ENCODE assay signal across 9 cellular contexts in the genomic region with DNA sequence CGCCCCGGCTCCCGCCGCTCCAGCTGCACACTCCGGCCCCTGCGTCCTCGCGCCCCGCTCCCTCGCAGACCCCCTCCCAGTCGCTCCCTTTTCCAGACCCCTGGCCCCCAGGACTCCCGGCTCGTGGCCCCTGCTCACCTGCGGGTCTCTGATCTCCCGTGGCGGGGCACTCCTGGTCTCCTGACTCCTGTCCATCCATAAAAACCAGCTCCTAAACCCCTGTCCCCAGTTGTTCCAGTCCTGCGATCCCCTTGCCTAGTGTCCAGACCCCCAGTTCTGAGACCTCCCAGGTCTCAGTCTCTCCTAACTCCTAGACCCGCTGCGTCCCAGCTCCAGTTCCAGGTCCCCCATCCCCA. TPM values are rescaled to one million over a fixed set of nuclear protein-coding genes. Genes with fewer than 3 reads are reported as not detected.
DNase-seq lines count a peak whose midpoint lies in the region; ATAC-seq and TF ChIP-seq lines count a peak whose summit lies in the region.
"Had no signal": no experiment of that assay in that cellular context is flagged by ENCODE, and none has a peak within 500 bp of the region (broad histone marks: within the 10 kb centered on the region; RNA-seq: fewer than 3 reads in every experiment).

No MANE protein-coding gene starts in this region.

- ATAC-seq in HG03460 (IDR thresholded peaks at IDR 0.05; ENCODE audit: unreplicated experiment), result peak; percentile 4
- ATAC-seq in mucosa of descending colon, result no peak

- peaks cover 9% of the 10 kb centered on the region for H3K4me1 ChIP-seq in mammary epithelial cell (ENCODE audit: insufficient read depth, low read length)
- H3K4me1 ChIP-seq in mucosa of descending colon (ENCODE audit: low read depth), result peaks cover 16% of the 10 kb centered on the region

- H3K36me3 ChIP-seq in mammary epithelial cell (ENCODE audit: insufficient read depth, low read length), result no peaks in the 10 kb centered on the region
- H3K36me3 ChIP-seq in mucosa of descending colon (ENCODE audit: low read depth), result no peaks in the 10 kb centered on the region

- in situ Hi-C loops in mammary epithelial cell (cut with MboI; ENCODE audit: low sequenced_read_pairs in 2 of 2), result no loop called here

- CTCF ChIA-PET in mammary epithelial cell (lab: Charles Lee; ENCODE audit: low non-redundant PET), result interaction anchor here (0.6 to 1.0 kb wide), 2 partner anchors 11 to 91 kb away, joined by 3 read pairs; no protein-coding TSS in a partner anchor

- H3K4me2 ChIP-seq in mammary epithelial cell (ENCODE audit: insufficient read depth, low read depth, low read length), result peak overlapping the region; percentile 77

- peak overlapping the region; percentile 82 for H2AFZ ChIP-seq in mammary epithelial cell (ENCODE audit: low read depth, low read length)

- H3K9me3 ChIP-seq in mammary epithelial cell (replicated peaks; ENCODE audit: insufficient read depth, low read length) (no peaks in the 10 kb centered on the region), mucosa of descending colon (no peaks in the 10 kb centered on the region)

- peaks cover 33% of the 10 kb centered on the region for H3K79me2 ChIP-seq in mammary epithelial cell (ENCODE audit: insufficient read depth, low read length)

- H3K9ac ChIP-seq in mammary epithelial cell (ENCODE audit: insufficient read depth, low read length), result peak overlapping the region; percentile 62

- H3K4me3 ChIP-seq in mammary epithelial cell (replicated peaks in 1 of 3; ENCODE audit: insufficient read depth in 1 of 3, low read depth in 2 of 3, low read length in 3 of 3), result peak overlapping the region; percentile 90 to 98 (median 91)
- H3K4me3 ChIP-seq in mucosa of descending colon, result peak overlapping the region; percentile 46

- intact Hi-C loops in mammary epithelial cell (cut with micrococcal nuclease), result loop anchor here (5.0 kb wide), 2 partner anchors 60 to 125 kb away; a partner anchor contains a TSS
- intact Hi-C loops in mucosa of descending colon (cut with DNase I, micrococcal nuclease), result no loop called here

- TF ChIP-seq CTCF in mammary epithelial cell (conservative IDR thresholded peaks at IDR 0.05 in 1 of 2, IDR thresholded peaks at IDR 0.05 in 1 of 2; ENCODE audit: extremely low read depth in 1 of 2, insufficient read depth in 1 of 2, low read depth in 1 of 2, low read length in 2 of 2) (no peak), mucosa of descending colon (IDR thresholded peaks at IDR 0.05) (no peak)

- H3K27me3 ChIP-seq in mammary epithelial cell (ENCODE audit: insufficient read depth, low read length), result no peaks in the 10 kb centered on the region

- H3K27ac ChIP-seq in mammary epithelial cell (ENCODE audit: insufficient read depth, low read depth, low read length), result peak overlapping the region; percentile 58

- no peaks in the 10 kb centered on the region for H4K20me1 ChIP-seq in mammary epithelial cell (ENCODE audit: insufficient read depth, low read length)

- no TSS peak for BruUV-seq in mammary epithelial cell (replicated peaks; lab: Mats Ljungman, UMichigan)

- DNase-seq in D341Med (ENCODE audit: low spot score) (peak; percentile 49), mammary epithelial cell (no peak), mucosa of descending colon (no peak), GM19238 (ENCODE audit: insufficient read length, low spot score) (no peak), NCI-H2171 (lab: John Stamatoyannopoulos, UW) (no peak), DMS153 (lab: John Stamatoyannopoulos, UW) (no peak), hippocampal formation (lab: John Stamatoyannopoulos, UW) (no peak)

- dilution Hi-C loops in mammary epithelial cell (cut with HindIII; ENCODE audit: low sequenced_read_pairs), result no loop called here

- WGBS in mammary epithelial cell (ENCODE audit: low coverage, missing lambda C conversion rate), result no CpG with 5 or more reads among the region's 19 CpGs

RNA-seq across cellular contexts. Expression of a gene that starts 0.3 kb away (rescaled TPM):
- 10 to 100 TPM; 10.3 to 12.1 TPM for total RNA-seq in mammary epithelial cell
- 3.8 TPM for polyA plus RNA-seq in mammary epithelial cell
- polyA minus RNA-seq in mammary epithelial cell, result 16.1 TPM
- total RNA-seq in mucosa of descending colon, result 10 to 100 TPM; 21.0 to 32.2 (median 21.9) TPM

RNA-seq across cellular contexts. Expression of a gene that starts 11.8 kb away (rescaled TPM):
- total RNA-seq in mammary epithelial cell (not detected), mucosa of descending colon (1 to 10 TPM; 1.2 to 3.3 (median 2.1) TPM)
- polyA plus RNA-seq in mammary epithelial cell, result not detected
- not detected for polyA minus RNA-seq in mammary epithelial cell
- total RNA-seq: HT1080 had no signal

RNA-seq across cellular contexts. Expression of a gene that starts 35.0 kb away (rescaled TPM):
- 10 to 100 TPM in 1 of 2 donors, 1 to 10 TPM in 1; 3.0 to 15.7 TPM for total RNA-seq in mammary epithelial cell
- polyA plus RNA-seq in mammary epithelial cell, result 2.2 TPM
- 17.3 TPM for polyA minus RNA-seq in mammary epithelial cell
- 10 to 100 TPM; 11.1 to 17.6 (median 15.3) TPM for total RNA-seq in mucosa of descending colon
